In the genomic region with DNA sequence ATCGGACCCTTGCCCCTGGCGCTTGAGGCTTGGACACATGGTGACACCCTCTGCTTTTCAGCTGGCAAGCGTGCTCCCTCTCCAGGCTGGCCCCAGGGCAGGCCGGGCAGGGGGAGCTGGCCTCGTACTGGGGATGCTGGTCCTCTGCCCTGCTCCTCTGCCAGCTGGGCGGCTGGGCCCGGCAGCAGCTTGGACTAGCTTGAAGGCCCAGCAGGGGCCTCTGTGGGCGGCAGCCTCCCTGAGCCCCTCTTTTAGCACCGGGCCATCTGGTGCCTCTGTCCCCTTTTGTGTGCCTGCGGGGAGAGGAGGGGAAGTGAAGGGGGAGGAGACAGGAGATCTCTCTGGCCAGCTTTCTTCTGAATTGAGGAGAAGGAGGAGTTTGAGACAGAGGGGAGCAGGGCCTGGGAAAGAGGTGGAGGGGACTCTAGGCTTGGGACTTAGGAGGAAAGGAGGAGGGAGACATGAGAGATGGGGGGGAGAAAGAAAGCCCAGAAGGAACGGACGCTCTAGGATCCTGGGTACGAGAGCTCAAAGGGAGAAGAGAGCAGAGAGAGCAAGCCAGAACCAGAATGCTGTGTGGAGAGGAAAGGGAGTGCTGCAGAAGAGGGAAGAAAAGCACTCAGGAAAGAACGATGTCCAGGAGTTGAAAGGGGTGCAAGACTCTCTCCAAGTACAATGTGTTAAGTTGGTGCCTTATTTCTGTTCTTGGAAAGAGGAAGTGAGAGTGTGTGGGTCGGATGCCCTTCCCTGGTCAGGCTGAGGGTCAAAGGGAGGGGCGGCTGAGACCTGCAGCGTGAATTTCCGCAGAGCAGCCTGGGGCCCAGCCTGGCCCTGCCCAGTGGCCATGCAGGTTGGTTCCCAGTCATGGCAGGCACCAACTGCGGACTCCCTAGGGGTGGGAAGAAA, we compare ENCODE assay signal across 8 cellular contexts.
DNase-seq lines count a peak whose midpoint lies in the region; ATAC-seq lines count a peak whose summit lies in the region.

No MANE protein-coding gene starts in this region.

- no peaks in the 10 kb centered on the region for H3K36me3 ChIP-seq in neuron (ENCODE audit: insufficient read depth, low read length)

- H3K4me3 ChIP-seq in neuron (ENCODE audit: low read length) = peak overlapping the region; percentile 8

- peak; percentile 45 for DNase-seq in NCI-H1694 (lab: John Stamatoyannopoulos, UW)
- DNase-seq in cerebellar cortex (ENCODE audit: low spot score) = peak; percentile 70
- DNase-seq in SW480 (ENCODE audit: low spot score) = no peak
- no peak for DNase-seq in cortex of kidney (lab: John Stamatoyannopoulos, UW)
- DNase-seq in activated naive CD4-positive, alpha-beta T cell (lab: John Stamatoyannopoulos, UW) = no peak

- H3K9me3 ChIP-seq in neuron (ENCODE audit: low read length) = no peaks in the 10 kb centered on the region

- H3K4me1 ChIP-seq in neuron (ENCODE audit: insufficient read depth, low read length) = peaks cover 23% of the 10 kb centered on the region

- ATAC-seq in GM18520 (IDR thresholded peaks at IDR 0.05; ENCODE audit: unreplicated experiment) = peak; percentile 51
- peak; percentile 46 for ATAC-seq in HG02642 (IDR thresholded peaks at IDR 0.05; ENCODE audit: poor library complexity, unreplicated experiment)

- peak overlapping the region; percentile 47 for H2AFZ ChIP-seq in neuron (ENCODE audit: low read depth, low read length)

- no peaks in the 10 kb centered on the region for H3K27me3 ChIP-seq in neuron (ENCODE audit: insufficient read depth, low read length)

Comparison
In these comparisons a context has a peak if more than half of its experiments do, and no peak if none do; other contexts are left out.
1. DNase-seq: peak in NCI-H1694 (single experiment) and cerebellar cortex (single experiment); none in SW480 (single experiment), cortex of kidney (single experiment) and activated naive CD4-positive, alpha-beta T cell (0 of 4).